In the genomic region with DNA sequence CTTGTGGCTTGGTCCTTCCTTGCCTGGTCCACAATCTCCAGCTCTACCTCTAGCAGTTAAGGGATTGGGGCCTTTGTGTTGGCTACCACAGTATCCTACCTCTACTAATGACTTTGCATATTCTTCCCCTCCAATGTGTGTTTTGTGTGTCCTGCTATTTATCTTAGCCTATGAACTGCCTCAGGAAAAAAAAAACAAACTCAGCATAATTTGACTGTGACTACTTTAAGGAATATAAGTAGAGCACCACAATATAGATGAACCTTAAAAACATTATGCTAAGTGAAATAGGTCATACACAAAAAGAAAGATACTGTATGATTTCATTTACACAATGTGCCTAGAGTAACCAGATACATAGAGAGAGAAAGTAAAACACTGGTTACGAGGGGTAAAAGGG, we compare ENCODE assay signal across 24 cellular contexts.
"Had no signal": no experiment of that assay in that cellular context is flagged by ENCODE, and none has a peak within 500 bp of the region (broad histone marks: within the 10 kb centered on the region; RNA-seq: fewer than 3 reads in every experiment).

No MANE protein-coding gene starts in this region.

- ATAC-seq: foreskin keratinocyte, gastroesophageal sphincter, heart right ventricle, left cardiac atrium, left ventricle myocardium superior, lower lobe of right lung, mucosa of descending colon had no signal

- H3K4me1 Mint-ChIP-seq: mesothelial cell of epicardium, naive B cell had no signal

- FAIRE-seq: endothelial cell of umbilical vein, frontal cortex, islet of Langerhans, keratinocyte had no signal

- H3K36me3 ChIP-seq: colonic mucosa, esophagus muscularis mucosa, gastroesophageal sphincter, heart right ventricle, left lung, lower lobe of right lung had no signal

- H3K9me3 Mint-ChIP-seq: naive B cell had no signal

- H3K9me3 ChIP-seq: colonic mucosa, esophagus muscularis mucosa, gastroesophageal sphincter, heart right ventricle, left lung, lower lobe of right lung, mucosa of descending colon had no signal

- H3K27ac Mint-ChIP-seq: mesothelial cell of epicardium, naive B cell had no signal

- H3K36me3 Mint-ChIP-seq: mesothelial cell of epicardium, naive B cell had no signal

- H3K27ac ChIP-seq: colonic mucosa, dorsolateral prefrontal cortex, esophagus muscularis mucosa, foreskin keratinocyte, gastroesophageal sphincter, heart right ventricle, left lung, lower lobe of right lung had no signal

- DNase-seq: colonic mucosa; dermis blood vessel endothelial cell; dorsolateral prefrontal cortex; effector CD4-positive, alpha-beta T cell; effector memory CD4-positive, alpha-beta T cell; foreskin keratinocyte; glutamatergic neuron; head of caudate nucleus; heart right ventricle; hippocampal formation; left cardiac atrium; left lung; left ventricle myocardium superior; lower lobe of right lung; mesenchymal stem cell; mucosa of descending colon; naive B cell had no signal

- H3K4me1 ChIP-seq: colonic mucosa, esophagus muscularis mucosa, foreskin keratinocyte, gastroesophageal sphincter, heart right ventricle, left lung, lower lobe of right lung had no signal

- H3K4me3 Mint-ChIP-seq: mesothelial cell of epicardium, naive B cell had no signal

- H3K27me3 ChIP-seq: colonic mucosa, dorsolateral prefrontal cortex, esophagus muscularis mucosa, foreskin keratinocyte, gastroesophageal sphincter, left lung had no signal

- H3K4me3 ChIP-seq: colonic mucosa, dorsolateral prefrontal cortex, esophagus muscularis mucosa, gastroesophageal sphincter, heart right ventricle, left lung, lower lobe of right lung, mucosa of descending colon had no signal

- H3K27me3 Mint-ChIP-seq: naive B cell had no signal
